In the genomic region with DNA sequence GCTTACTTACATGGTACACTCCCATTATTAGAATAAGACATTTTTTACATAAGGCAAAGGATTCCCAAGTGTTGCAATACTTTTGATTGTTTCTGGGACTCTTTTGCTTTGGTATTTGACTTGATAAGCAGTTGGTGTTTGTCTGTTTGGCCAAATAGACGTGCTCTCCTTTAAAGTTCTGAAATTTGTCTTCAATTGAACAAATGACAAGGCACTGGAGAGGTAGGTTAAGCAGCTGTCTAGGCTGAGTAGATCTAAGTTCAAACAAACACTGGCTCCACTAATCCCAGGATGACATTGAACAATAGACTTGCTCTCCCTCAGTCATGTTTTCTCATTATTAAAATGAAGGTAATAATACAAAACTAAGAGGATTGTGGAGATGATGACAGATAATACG, we compare ENCODE assay signal across 1 cellular context.
A peak's percentile ranks its signal among the peaks of the same experiment; 100 is the strongest.
TF ChIP-seq lines count a peak whose summit lies in the region.

No MANE protein-coding gene starts in this region.

TF ChIP-seq in HepG2, 621 proteins besides CTCF, POLR2A, EP300 and RAD21 (continued from another document and continues in another):
- TF ChIP-seq POLR2AphosphoS5 (IDR thresholded peaks at IDR 0.05; ENCODE audit: low read depth, low read length): no peak
- TF ChIP-seq, protein P1, sequence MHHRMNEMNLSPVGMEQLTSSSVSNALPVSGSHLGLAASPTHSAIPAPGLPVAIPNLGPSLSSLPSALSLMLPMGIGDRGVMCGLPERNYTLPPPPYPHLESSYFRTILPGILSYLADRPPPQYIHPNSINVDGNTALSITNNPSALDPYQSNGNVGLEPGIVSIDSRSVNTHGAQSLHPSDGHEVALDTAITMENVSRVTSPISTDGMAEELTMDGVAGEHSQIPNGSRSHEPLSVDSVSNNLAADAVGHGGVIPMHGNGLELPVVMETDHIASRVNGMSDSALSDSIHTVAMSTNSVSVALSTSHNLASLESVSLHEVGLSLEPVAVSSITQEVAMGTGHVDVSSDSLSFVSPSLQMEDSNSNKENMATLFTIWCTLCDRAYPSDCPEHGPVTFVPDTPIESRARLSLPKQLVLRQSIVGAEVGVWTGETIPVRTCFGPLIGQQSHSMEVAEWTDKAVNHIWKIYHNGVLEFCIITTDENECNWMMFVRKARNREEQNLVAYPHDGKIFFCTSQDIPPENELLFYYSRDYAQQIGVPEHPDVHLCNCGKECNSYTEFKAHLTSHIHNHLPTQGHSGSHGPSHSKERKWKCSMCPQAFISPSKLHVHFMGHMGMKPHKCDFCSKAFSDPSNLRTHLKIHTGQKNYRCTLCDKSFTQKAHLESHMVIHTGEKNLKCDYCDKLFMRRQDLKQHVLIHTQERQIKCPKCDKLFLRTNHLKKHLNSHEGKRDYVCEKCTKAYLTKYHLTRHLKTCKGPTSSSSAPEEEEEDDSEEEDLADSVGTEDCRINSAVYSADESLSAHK (CRISPR knock-in tag; IDR thresholded peaks at IDR 0.05; ENCODE audit: borderline replicate concordance): no peak
- no peak for TF ChIP-seq ZNF333 (CRISPR knock-in tag; IDR thresholded peaks at IDR 0.05; ENCODE audit: borderline replicate concordance)
- peak; percentile 74 for TF ChIP-seq SIX4 (CRISPR knock-in tag; IDR thresholded peaks at IDR 0.05)
- TF ChIP-seq ZSCAN21 (CRISPR knock-in tag; IDR thresholded peaks at IDR 0.05; ENCODE audit: borderline replicate concordance): no peak
- peak; percentile 65; the same call in 1 of the 2 replicates for TF ChIP-seq CCDC6 (CRISPR knock-in tag; IDR thresholded peaks at IDR 0.05)
- TF ChIP-seq MTA1 (CRISPR knock-in tag; IDR thresholded peaks at IDR 0.05; ENCODE audit: borderline replicate concordance): no peak
- no peak for TF ChIP-seq GTF2F1 (IDR thresholded peaks at IDR 0.05; ENCODE audit: low read length)
- TF ChIP-seq ZNF713 (CRISPR knock-in tag; IDR thresholded peaks at IDR 0.05): no peak
- no peak for TF ChIP-seq ZFP82 (CRISPR knock-in tag; IDR thresholded peaks at IDR 0.05; ENCODE audit: borderline replicate concordance)
- TF ChIP-seq KLF6 (CRISPR knock-in tag; IDR thresholded peaks at IDR 0.05): 0 out of 2 replicates have a peak, but pooled peaks have one; percentile 30
- TF ChIP-seq, protein P2, sequence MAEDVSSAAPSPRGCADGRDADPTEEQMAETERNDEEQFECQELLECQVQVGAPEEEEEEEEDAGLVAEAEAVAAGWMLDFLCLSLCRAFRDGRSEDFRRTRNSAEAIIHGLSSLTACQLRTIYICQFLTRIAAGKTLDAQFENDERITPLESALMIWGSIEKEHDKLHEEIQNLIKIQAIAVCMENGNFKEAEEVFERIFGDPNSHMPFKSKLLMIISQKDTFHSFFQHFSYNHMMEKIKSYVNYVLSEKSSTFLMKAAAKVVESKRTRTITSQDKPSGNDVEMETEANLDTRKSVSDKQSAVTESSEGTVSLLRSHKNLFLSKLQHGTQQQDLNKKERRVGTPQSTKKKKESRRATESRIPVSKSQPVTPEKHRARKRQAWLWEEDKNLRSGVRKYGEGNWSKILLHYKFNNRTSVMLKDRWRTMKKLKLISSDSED (CRISPR knock-in tag; IDR thresholded peaks at IDR 0.05): no peak
- TF ChIP-seq TCF7L2 (IDR thresholded peaks at IDR 0.05; ENCODE audit: low read depth, low read length): peak; percentile 78
- no peak for TF ChIP-seq SP1 (IDR thresholded peaks at IDR 0.05)
- TF ChIP-seq SP1 (CRISPR knock-in tag; IDR thresholded peaks at IDR 0.05): no peak
- 0 out of 2 replicates have a peak, but pooled peaks have one; percentile 39 for TF ChIP-seq ZNF335 (CRISPR knock-in tag; IDR thresholded peaks at IDR 0.05)
- no peak for TF ChIP-seq DR1 (CRISPR knock-in tag; IDR thresholded peaks at IDR 0.05)
- TF ChIP-seq SMYD3 (CRISPR knock-in tag; IDR thresholded peaks at IDR 0.05): 0 out of 2 replicates have a peak, but pooled peaks have one; percentile 24
- no peak for TF ChIP-seq ZBTB20 (CRISPR knock-in tag; IDR thresholded peaks at IDR 0.05; ENCODE audit: borderline replicate concordance, low read depth)
- TF ChIP-seq, protein P3, sequence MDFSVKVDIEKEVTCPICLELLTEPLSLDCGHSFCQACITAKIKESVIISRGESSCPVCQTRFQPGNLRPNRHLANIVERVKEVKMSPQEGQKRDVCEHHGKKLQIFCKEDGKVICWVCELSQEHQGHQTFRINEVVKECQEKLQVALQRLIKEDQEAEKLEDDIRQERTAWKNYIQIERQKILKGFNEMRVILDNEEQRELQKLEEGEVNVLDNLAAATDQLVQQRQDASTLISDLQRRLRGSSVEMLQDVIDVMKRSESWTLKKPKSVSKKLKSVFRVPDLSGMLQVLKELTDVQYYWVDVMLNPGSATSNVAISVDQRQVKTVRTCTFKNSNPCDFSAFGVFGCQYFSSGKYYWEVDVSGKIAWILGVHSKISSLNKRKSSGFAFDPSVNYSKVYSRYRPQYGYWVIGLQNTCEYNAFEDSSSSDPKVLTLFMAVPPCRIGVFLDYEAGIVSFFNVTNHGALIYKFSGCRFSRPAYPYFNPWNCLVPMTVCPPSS (IDR thresholded peaks at IDR 0.05): no peak
- TF ChIP-seq ZNF446 (CRISPR knock-in tag; IDR thresholded peaks at IDR 0.05): no peak
- TF ChIP-seq, protein P4, sequence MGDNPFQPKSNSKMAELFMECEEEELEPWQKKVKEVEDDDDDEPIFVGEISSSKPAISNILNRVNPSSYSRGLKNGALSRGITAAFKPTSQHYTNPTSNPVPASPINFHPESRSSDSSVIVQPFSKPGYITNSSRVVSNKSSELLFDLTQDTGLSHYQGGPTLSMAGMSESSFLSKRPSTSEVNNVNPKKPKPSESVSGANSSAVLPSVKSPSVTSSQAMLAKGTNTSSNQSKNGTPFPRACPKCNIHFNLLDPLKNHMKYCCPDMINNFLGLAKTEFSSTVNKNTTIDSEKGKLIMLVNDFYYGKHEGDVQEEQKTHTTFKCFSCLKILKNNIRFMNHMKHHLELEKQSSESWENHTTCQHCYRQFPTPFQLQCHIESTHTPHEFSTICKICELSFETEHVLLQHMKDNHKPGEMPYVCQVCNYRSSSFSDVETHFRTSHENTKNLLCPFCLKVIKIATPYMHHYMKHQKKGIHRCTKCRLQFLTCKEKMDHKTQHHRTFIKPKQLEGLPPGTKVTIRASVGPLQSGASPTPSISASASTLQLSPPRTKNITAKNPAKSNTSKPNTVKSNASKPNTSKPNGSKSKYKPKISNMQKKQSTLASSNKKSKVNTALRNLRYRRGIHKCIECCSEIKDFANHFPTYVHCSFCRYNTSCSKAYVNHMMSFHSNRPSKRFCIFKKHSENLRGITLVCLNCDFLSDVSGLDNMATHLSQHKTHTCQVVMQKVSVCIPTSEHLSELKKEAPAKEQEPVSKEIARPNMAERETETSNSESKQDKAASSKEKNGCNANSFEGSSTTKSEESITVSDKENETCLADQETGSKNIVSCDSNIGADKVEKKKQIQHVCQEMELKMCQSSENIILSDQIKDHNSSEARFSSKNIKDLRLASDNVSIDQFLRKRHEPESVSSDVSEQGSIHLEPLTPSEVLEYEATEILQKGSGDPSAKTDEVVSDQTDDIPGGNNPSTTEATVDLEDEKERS (CRISPR knock-in tag; IDR thresholded peaks at IDR 0.05): no peak
- TF ChIP-seq, protein P5, sequence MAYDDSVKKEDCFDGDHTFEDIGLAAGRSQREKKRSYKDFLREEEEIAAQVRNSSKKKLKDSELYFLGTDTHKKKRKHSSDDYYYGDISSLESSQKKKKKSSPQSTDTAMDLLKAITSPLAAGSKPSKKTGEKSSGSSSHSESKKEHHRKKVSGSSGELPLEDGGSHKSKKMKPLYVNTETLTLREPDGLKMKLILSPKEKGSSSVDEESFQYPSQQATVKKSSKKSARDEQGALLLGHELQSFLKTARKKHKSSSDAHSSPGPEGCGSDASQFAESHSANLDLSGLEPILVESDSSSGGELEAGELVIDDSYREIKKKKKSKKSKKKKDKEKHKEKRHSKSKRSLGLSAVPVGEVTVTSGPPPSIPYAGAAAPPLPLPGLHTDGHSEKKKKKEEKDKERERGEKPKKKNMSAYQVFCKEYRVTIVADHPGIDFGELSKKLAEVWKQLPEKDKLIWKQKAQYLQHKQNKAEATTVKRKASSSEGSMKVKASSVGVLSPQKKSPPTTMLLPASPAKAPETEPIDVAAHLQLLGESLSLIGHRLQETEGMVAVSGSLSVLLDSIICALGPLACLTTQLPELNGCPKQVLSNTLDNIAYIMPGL (CRISPR knock-in tag; IDR thresholded peaks at IDR 0.05; ENCODE audit: borderline replicate concordance in 1 of 2, low read depth in 1 of 2): no peak
- peak; percentile 80 for TF ChIP-seq ZNF331 (CRISPR knock-in tag; IDR thresholded peaks at IDR 0.05)
- TF ChIP-seq ZNF256 (CRISPR knock-in tag; conservative IDR thresholded peaks at IDR 0.05): no peak
- no peak for TF ChIP-seq ZNF17 (CRISPR knock-in tag; IDR thresholded peaks at IDR 0.05)
- TF ChIP-seq FOXK2 (IDR thresholded peaks at IDR 0.05): no peak
- peak; percentile 43 for TF ChIP-seq SKI (IDR thresholded peaks at IDR 0.05; ENCODE audit: partially characterized antibody)
- peak; percentile 48; the same call in 1 of the 2 replicates for TF ChIP-seq ZSCAN9 (CRISPR knock-in tag; IDR thresholded peaks at IDR 0.05; ENCODE audit: borderline replicate concordance)
- no peak for TF ChIP-seq ZNF883 (CRISPR knock-in tag; IDR thresholded peaks at IDR 0.05; ENCODE audit: not compliant biosample characterization)
- no peak for TF ChIP-seq ZNF484 (CRISPR knock-in tag; IDR thresholded peaks at IDR 0.05; ENCODE audit: borderline replicate concordance, low read depth)
- no peak for TF ChIP-seq JUNB (CRISPR knock-in tag; IDR thresholded peaks at IDR 0.05; ENCODE audit: borderline replicate concordance)
- TF ChIP-seq NFE2L1 (CRISPR knock-in tag; IDR thresholded peaks at IDR 0.05; ENCODE audit: borderline replicate concordance): no peak
- TF ChIP-seq REPIN1 (CRISPR knock-in tag; IDR thresholded peaks at IDR 0.05; ENCODE audit: borderline replicate concordance, low read depth): no peak
- no peak for TF ChIP-seq TCF12 (IDR thresholded peaks at IDR 0.05)
- TF ChIP-seq TCF12 (CRISPR knock-in tag; IDR thresholded peaks at IDR 0.05): peak; percentile 79; the same call in 1 of the 2 replicates
- TF ChIP-seq, protein P6, sequence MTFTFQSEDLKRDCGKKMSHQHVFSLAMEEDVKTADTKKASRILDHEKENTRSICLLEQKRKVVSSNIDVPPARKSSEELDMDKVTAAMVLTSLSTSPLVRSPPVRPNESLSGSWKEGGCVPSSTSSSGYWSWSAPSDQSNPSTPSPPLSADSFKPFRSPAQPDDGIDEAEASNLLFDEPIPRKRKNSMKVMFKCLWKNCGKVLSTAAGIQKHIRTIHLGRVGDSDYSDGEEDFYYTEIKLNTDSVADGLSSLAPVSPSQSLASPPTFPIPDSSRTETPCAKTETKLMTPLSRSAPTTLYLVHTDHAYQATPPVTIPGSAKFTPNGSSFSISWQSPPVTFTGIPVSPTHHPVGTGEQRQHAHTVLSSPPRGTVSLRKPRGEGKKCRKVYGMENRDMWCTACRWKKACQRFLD (CRISPR knock-in tag; IDR thresholded peaks at IDR 0.05; ENCODE audit: borderline replicate concordance): no peak; the same call in 1 of the 2 replicates
- no peak for TF ChIP-seq ZNF232 (CRISPR knock-in tag; IDR thresholded peaks at IDR 0.05; ENCODE audit: borderline replicate concordance)
- TF ChIP-seq, protein P7, sequence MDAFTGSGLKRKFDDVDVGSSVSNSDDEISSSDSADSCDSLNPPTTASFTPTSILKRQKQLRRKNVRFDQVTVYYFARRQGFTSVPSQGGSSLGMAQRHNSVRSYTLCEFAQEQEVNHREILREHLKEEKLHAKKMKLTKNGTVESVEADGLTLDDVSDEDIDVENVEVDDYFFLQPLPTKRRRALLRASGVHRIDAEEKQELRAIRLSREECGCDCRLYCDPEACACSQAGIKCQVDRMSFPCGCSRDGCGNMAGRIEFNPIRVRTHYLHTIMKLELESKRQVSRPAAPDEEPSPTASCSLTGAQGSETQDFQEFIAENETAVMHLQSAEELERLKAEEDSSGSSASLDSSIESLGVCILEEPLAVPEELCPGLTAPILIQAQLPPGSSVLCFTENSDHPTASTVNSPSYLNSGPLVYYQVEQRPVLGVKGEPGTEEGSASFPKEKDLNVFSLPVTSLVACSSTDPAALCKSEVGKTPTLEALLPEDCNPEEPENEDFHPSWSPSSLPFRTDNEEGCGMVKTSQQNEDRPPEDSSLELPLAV (CRISPR knock-in tag; conservative IDR thresholded peaks at IDR 0.05; ENCODE audit: low read depth): no peak
- TF ChIP-seq ZNF703 (CRISPR knock-in tag; IDR thresholded peaks at IDR 0.05; ENCODE audit: borderline replicate concordance): no peak
- TF ChIP-seq KMT2B (CRISPR knock-in tag; IDR thresholded peaks at IDR 0.05): no peak
- TF ChIP-seq, protein P8, sequence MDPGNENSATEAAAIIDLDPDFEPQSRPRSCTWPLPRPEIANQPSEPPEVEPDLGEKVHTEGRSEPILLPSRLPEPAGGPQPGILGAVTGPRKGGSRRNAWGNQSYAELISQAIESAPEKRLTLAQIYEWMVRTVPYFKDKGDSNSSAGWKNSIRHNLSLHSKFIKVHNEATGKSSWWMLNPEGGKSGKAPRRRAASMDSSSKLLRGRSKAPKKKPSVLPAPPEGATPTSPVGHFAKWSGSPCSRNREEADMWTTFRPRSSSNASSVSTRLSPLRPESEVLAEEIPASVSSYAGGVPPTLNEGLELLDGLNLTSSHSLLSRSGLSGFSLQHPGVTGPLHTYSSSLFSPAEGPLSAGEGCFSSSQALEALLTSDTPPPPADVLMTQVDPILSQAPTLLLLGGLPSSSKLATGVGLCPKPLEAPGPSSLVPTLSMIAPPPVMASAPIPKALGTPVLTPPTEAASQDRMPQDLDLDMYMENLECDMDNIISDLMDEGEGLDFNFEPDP (CRISPR knock-in tag; conservative IDR thresholded peaks at IDR 0.05): no peak
- 0 out of 2 replicates have a peak, but pooled peaks have one; percentile 40 for TF ChIP-seq MIER2 (CRISPR knock-in tag; IDR thresholded peaks at IDR 0.05)
- TF ChIP-seq ZNF709 (CRISPR knock-in tag; IDR thresholded peaks at IDR 0.05): no peak
- no peak for TF ChIP-seq ZNF670 (CRISPR knock-in tag; IDR thresholded peaks at IDR 0.05; ENCODE audit: borderline replicate concordance)
- no peak for TF ChIP-seq ZNF720 (CRISPR knock-in tag; IDR thresholded peaks at IDR 0.05)
- TF ChIP-seq ZNF563 (CRISPR knock-in tag; IDR thresholded peaks at IDR 0.05): no peak
- TF ChIP-seq ISX (CRISPR knock-in tag; conservative IDR thresholded peaks at IDR 0.05): no peak
- TF ChIP-seq SIN3A (IDR thresholded peaks at IDR 0.05; ENCODE audit: borderline replicate concordance, low read depth, low read length): no peak
- TF ChIP-seq, protein P9, sequence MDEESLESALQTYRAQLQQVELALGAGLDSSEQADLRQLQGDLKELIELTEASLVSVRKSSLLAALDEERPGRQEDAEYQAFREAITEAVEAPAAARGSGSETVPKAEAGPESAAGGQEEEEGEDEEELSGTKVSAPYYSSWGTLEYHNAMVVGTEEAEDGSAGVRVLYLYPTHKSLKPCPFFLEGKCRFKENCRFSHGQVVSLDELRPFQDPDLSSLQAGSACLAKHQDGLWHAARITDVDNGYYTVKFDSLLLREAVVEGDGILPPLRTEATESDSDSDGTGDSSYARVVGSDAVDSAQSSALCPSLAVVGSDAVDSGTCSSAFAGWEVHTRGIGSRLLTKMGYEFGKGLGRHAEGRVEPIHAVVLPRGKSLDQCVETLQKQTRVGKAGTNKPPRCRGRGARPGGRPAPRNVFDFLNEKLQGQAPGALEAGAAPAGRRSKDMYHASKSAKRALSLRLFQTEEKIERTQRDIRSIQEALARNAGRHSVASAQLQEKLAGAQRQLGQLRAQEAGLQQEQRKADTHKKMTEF (CRISPR knock-in tag; IDR thresholded peaks at IDR 0.05): peak; percentile 64
- no peak for TF ChIP-seq MAFK (conservative IDR thresholded peaks at IDR 0.05 in 1 of 2, IDR thresholded peaks at IDR 0.05 in 1 of 2; ENCODE audit: low read length in 2 of 2)
- no peak for TF ChIP-seq ZNF431 (CRISPR knock-in tag; IDR thresholded peaks at IDR 0.05; ENCODE audit: borderline replicate concordance, low read depth)
